In genomic region chr3:58260261-58260731, GRCh38 we compare ENCODE assay signal across 10 cellular contexts. TPM values are rescaled to one million over a fixed set of nuclear protein-coding genes. Genes with fewer than 3 reads are reported as not detected.
DNase-seq lines count a peak whose midpoint lies in the region; ATAC-seq and TF ChIP-seq lines count a peak whose summit lies in the region.
"Had no signal": no experiment of that assay in that cellular context is flagged by ENCODE, and none has a peak within 500 bp of the region (broad histone marks: within the 10 kb centered on the region; RNA-seq: fewer than 3 reads in every experiment).

No MANE protein-coding gene starts in this region.

- no peak overlapping the region for H3K18ac ChIP-seq in IMR-90 (ENCODE audit: low read depth, low read length)

- H3K79me1 ChIP-seq in IMR-90 (ENCODE audit: low read depth in 1 of 2, low read length in 2 of 2), result no peaks in the 10 kb centered on the region

- no peak overlapping the region for H3K4me3 ChIP-seq in IMR-90 (ENCODE audit: insufficient read depth, low read depth, low read length)
- no peak overlapping the region for H3K4me3 ChIP-seq in CD8-positive, alpha-beta T cell (ENCODE audit: low read depth, low read length)
- H3K4me3 ChIP-seq: lower lobe of right lung had no signal

- H3K27ac ChIP-seq in IMR-90 (ENCODE audit: insufficient read depth, low read length) (no peak overlapping the region), layer of hippocampus (ENCODE audit: low read depth, low read length) (peak overlapping the region; percentile 71)
- H3K27ac ChIP-seq in CD8-positive, alpha-beta T cell (ENCODE audit: low read depth, low read length), result no peak overlapping the region
- H3K27ac ChIP-seq: lower lobe of right lung had no signal

- H3K9me1 ChIP-seq in IMR-90 (ENCODE audit: insufficient read depth, low read length), result peaks cover 6% of the 10 kb centered on the region

- peak overlapping the region; percentile 10 for H2AFZ ChIP-seq in IMR-90 (replicated peaks; ENCODE audit: low read length, poor library complexity)

- peaks cover 6% of the 10 kb centered on the region for H3K4me1 Mint-ChIP-seq in activated naive CD8-positive, alpha-beta T cell treated with anti-CD3 and anti-CD28 coated beads, Interleukin-2, amount 10 ng/mL, durations not matched to agents 7 days and 5 days
- H3K4me1 Mint-ChIP-seq in T-cell, result peaks cover 0 to 2% (median 0%) of the 10 kb centered on the region in 3 donors
- H3K4me1 Mint-ChIP-seq in CD8-positive, alpha-beta T cell (ENCODE audit: low read depth), result no peaks in the 10 kb centered on the region

- H2AK5ac ChIP-seq in IMR-90 (ENCODE audit: low read depth, low read length), result peak overlapping the region; percentile 27; the same call in 1 of the 2 replicates

- H3K56ac ChIP-seq in IMR-90 (ENCODE audit: extremely low read depth, insufficient read depth, low read length), result no peak overlapping the region

- dilution Hi-C loops in IMR-90 (cut with HindIII; ENCODE audit: low sequenced_read_pairs, unreplicated experiment), result no loop called here

- in situ Hi-C loops in IMR-90 (cut with MboI; ENCODE audit: low sequenced_read_pairs), result no loop called here

- H3K4me1 ChIP-seq in IMR-90 (ENCODE audit: control insufficient read depth, insufficient read depth, low read length), result peaks cover 9% of the 10 kb centered on the region
- no peaks in the 10 kb centered on the region for H3K4me1 ChIP-seq in CD8-positive, alpha-beta T cell (ENCODE audit: insufficient read depth, low read length)
- H3K4me1 ChIP-seq: lower lobe of right lung had no signal

- no peaks in the 10 kb centered on the region for H3K9me3 Mint-ChIP-seq in activated naive CD8-positive, alpha-beta T cell treated with anti-CD3 and anti-CD28 coated beads, Interleukin-2, amount 10 ng/mL, durations not matched to agents 7 days and 5 days
- H3K9me3 Mint-ChIP-seq in T-cell, result no peaks in the 10 kb centered on the region
- H3K9me3 Mint-ChIP-seq in CD8-positive, alpha-beta T cell, result no peaks in the 10 kb centered on the region
- H3K9me3 Mint-ChIP-seq: IgD-negative memory B cell had no signal

- H3K27me3 ChIP-seq in IMR-90 (ENCODE audit: control insufficient read depth, insufficient read depth, low read length) (no peaks in the 10 kb centered on the region), layer of hippocampus (ENCODE audit: control insufficient read depth, insufficient read depth, low read length) (no peaks in the 10 kb centered on the region)
- no peaks in the 10 kb centered on the region for H3K27me3 ChIP-seq in CD8-positive, alpha-beta T cell (ENCODE audit: insufficient read depth, low read length)

- H3K4me2 ChIP-seq in IMR-90 (ENCODE audit: low read depth, low read length), result no peak overlapping the region; the same call in 1 of the 2 replicates

- 0 out of 2 replicates have a peak overlapping the region, but pooled peaks have one; percentile 1 for H3K4ac ChIP-seq in IMR-90 (ENCODE audit: low read depth, low read length)

- BruUV-seq in IMR-90 (replicated peaks; lab: Mats Ljungman, UMichigan), result no TSS peak

- H3K27ac Mint-ChIP-seq in activated naive CD8-positive, alpha-beta T cell treated with anti-CD3 and anti-CD28 coated beads, Interleukin-2, amount 10 ng/mL, durations not matched to agents 7 days and 5 days, result no peak overlapping the region
- H3K27ac Mint-ChIP-seq in T-cell, result no peak overlapping the region
- no peak overlapping the region for H3K27ac Mint-ChIP-seq in CD8-positive, alpha-beta T cell
- H3K27ac Mint-ChIP-seq: IgD-negative memory B cell had no signal

- no peak overlapping the region for H2AK9ac ChIP-seq in IMR-90 (replicated peaks; ENCODE audit: low read depth, low read length, poor library complexity)

- H3K36me3 Mint-ChIP-seq in activated naive CD8-positive, alpha-beta T cell treated with anti-CD3 and anti-CD28 coated beads, Interleukin-2, amount 10 ng/mL, durations not matched to agents 7 days and 5 days, result peaks cover 7% of the 10 kb centered on the region
- H3K36me3 Mint-ChIP-seq in T-cell, result peaks cover 38% of the 10 kb centered on the region
- H3K36me3 Mint-ChIP-seq in CD8-positive, alpha-beta T cell, result peaks cover 37% of the 10 kb centered on the region

- ATAC-seq in IMR-90 (ENCODE audit: low read depth), result peak; percentile 87
- ATAC-seq in activated naive CD8-positive, alpha-beta T cell treated with anti-CD3 and anti-CD28 coated beads, Interleukin-2, amount 10 ng/mL, durations not matched to agents 7 days and 5 days (ENCODE audit: low read depth), result peak; percentile 67
- ATAC-seq in T-cell (replicated peaks in 1 of 4), result no peak
- ATAC-seq in CD8-positive, alpha-beta T cell, result no peak

- POLR2A ChIA-PET in IMR-90 (lab: Charles Lee; ENCODE audit: unreplicated experiment), result interaction anchor here (0.5 to 0.6 kb wide), 2 partner anchors 37 to 981 kb away, joined by 4 to 6 read pairs; no protein-coding TSS in a partner anchor
- POLR2A ChIA-PET in activated naive CD8-positive, alpha-beta T cell treated with anti-CD3 and anti-CD28 coated beads, Interleukin-2, amount 10 ng/mL, durations not matched to agents 7 days and 5 days (lab: Charles Lee), result no interaction called here
- POLR2A ChIA-PET in T-cell (lab: Charles Lee), result no interaction called here
- POLR2A ChIA-PET in CD8-positive, alpha-beta T cell (lab: Charles Lee), result no interaction called here

- no peak overlapping the region for H2BK20ac ChIP-seq in IMR-90 (ENCODE audit: low read depth, low read length)

- intact Hi-C loops in IMR-90 (cut with micrococcal nuclease), result no loop called here
- intact Hi-C loops in CD8-positive, alpha-beta T cell (cut with DNase I, micrococcal nuclease), result no loop called here

- no peak for TF ChIP-seq CTCF in IMR-90 (conservative IDR thresholded peaks at IDR 0.05; ENCODE audit: low read depth, low read length)
- no peak for TF ChIP-seq CTCF in CD8-positive, alpha-beta T cell (IDR thresholded peaks at IDR 0.05)

- no peak overlapping the region for H3K23ac ChIP-seq in IMR-90 (ENCODE audit: low read depth, low read length)

- no peaks in the 10 kb centered on the region for H3K9me3 ChIP-seq in IMR-90 (ENCODE audit: control insufficient read depth, insufficient read depth, low read length)
- H3K9me3 ChIP-seq in CD8-positive, alpha-beta T cell (ENCODE audit: low read length), result no peaks in the 10 kb centered on the region
- H3K9me3 ChIP-seq: lower lobe of right lung had no signal

- no peak overlapping the region for H3K9ac ChIP-seq in IMR-90 (ENCODE audit: low read depth, low read length)

- TF ChIP-seq RAD21 in IMR-90 (IDR thresholded peaks at IDR 0.05; ENCODE audit: low read length), result no peak

- peaks cover 5% of the 10 kb centered on the region; the same call in 1 of the 2 replicates for H4K20me1 ChIP-seq in IMR-90 (ENCODE audit: insufficient read depth, low read length)

- H2BK5ac ChIP-seq in IMR-90 (ENCODE audit: low read depth, low read length, poor library complexity, severe bottlenecking), result peak overlapping the region; percentile 21

- no peaks in the 10 kb centered on the region for H3K27me3 Mint-ChIP-seq in activated naive CD8-positive, alpha-beta T cell treated with anti-CD3 and anti-CD28 coated beads, Interleukin-2, amount 10 ng/mL, durations not matched to agents 7 days and 5 days
- no peaks in the 10 kb centered on the region for H3K27me3 Mint-ChIP-seq in T-cell
- no peaks in the 10 kb centered on the region for H3K27me3 Mint-ChIP-seq in CD8-positive, alpha-beta T cell (ENCODE audit: low read depth)
- H3K27me3 Mint-ChIP-seq: IgD-negative memory B cell had no signal

- no peak for TF ChIP-seq POLR2A in IMR-90 (IDR thresholded peaks at IDR 0.05; ENCODE audit: low read depth, low read length)
- no peak for TF ChIP-seq POLR2A in erythroblast (IDR thresholded peaks at IDR 0.05; ENCODE audit: low read length)

- 17% methylated on average over 3 of the region's 6 CpGs; no CpG with 5 or more reads in 1 of the 2 experiments for WGBS in IMR-90 (ENCODE audit: extremely low coverage in 2 of 2, insufficient read length in 1 of 2), 2 experiments

- H4K8ac ChIP-seq in IMR-90 (ENCODE audit: low read depth in 2 of 2, low read length in 2 of 2), result no peak overlapping the region; a peak in 1 of 4 replicates

- no peak overlapping the region for H2BK15ac ChIP-seq in IMR-90 (ENCODE audit: low read depth, low read length)

- H4K91ac ChIP-seq in IMR-90 (ENCODE audit: insufficient read depth, low read depth, low read length), result no peak overlapping the region

- no peak overlapping the region for H3K14ac ChIP-seq in IMR-90 (replicated peaks; ENCODE audit: low read depth, low read length)

- peaks cover 7% of the 10 kb centered on the region for H3K36me3 ChIP-seq in IMR-90 (ENCODE audit: control insufficient read depth, insufficient read depth, low read length)
- peaks cover 4% of the 10 kb centered on the region for H3K36me3 ChIP-seq in CD8-positive, alpha-beta T cell (ENCODE audit: insufficient read depth, low read length)

- no peak overlapping the region for H4K5ac ChIP-seq in IMR-90 (ENCODE audit: low read depth, low read length)

- CTCF ChIA-PET in IMR-90 (lab: Yijun Ruan, JAX), result no interaction called here
- CTCF ChIA-PET in T-cell (lab: Charles Lee), result no interaction called here
- CTCF ChIA-PET in CD8-positive, alpha-beta T cell (lab: Charles Lee), result interaction anchor here (0.6 to 0.7 kb wide), 2 partner anchors 11 to 44 kb away, joined by 3 read pairs; no protein-coding TSS in a partner anchor

- peak; percentile 75 for DNase-seq in AG08396 (ENCODE audit: low spot score)
- DNase-seq in IMR-90, result peak; percentile 93
- no peak for DNase-seq in activated naive CD8-positive, alpha-beta T cell treated with anti-CD3 and anti-CD28 coated beads, Interleukin-2, amount 10 ng/mL, durations not matched to agents 7 days and 5 days
- DNase-seq in T-cell, result no peak
- DNase-seq in erythroblast (lab: John Stamatoyannopoulos, UW), result no peak
- DNase-seq in CD8-positive, alpha-beta T cell, result no peak
- DNase-seq in NCI-H345 (lab: John Stamatoyannopoulos, UW), result no peak
- DNase-seq: lower lobe of right lung had no signal

- no peak overlapping the region for H2BK120ac ChIP-seq in IMR-90 (ENCODE audit: low read depth, low read length)

- H3K4me3 Mint-ChIP-seq in activated naive CD8-positive, alpha-beta T cell treated with anti-CD3 and anti-CD28 coated beads, Interleukin-2, amount 10 ng/mL, durations not matched to agents 7 days and 5 days, result no peak overlapping the region
- no peak overlapping the region for H3K4me3 Mint-ChIP-seq in T-cell
- H3K4me3 Mint-ChIP-seq in CD8-positive, alpha-beta T cell, result no peak overlapping the region
- H3K4me3 Mint-ChIP-seq: IgD-negative memory B cell had no signal

RNA-seq across cellular contexts. Expression of gene ABHD6, which starts 22.7 kb away (rescaled TPM):
- 4.7 and 5.0 TPM in 2 replicates for total RNA-seq in IMR-90 (2012; rRNA removed)
- polyA plus RNA-seq in IMR-90 (2012; rRNA removed), result 5.6 and 6.3 TPM in 2 replicates
- polyA plus RNA-seq in IMR-90 (2012; cell fraction: cytosol; rRNA removed), result 4.2 and 7.0 TPM in 2 replicates
- 3.2 and 4.6 TPM in 2 replicates for polyA plus RNA-seq in IMR-90 (2012; cell fraction: nucleus; rRNA removed; ENCODE audit: low replicate concordance)
- total RNA-seq in activated naive CD8-positive, alpha-beta T cell treated with anti-CD3 and anti-CD28 coated beads, Interleukin-2, amount 10 ng/mL, durations not matched to agents 7 days and 5 days, result 1 to 10 TPM; 4.4 to 5.3 TPM
- 1 to 10 TPM; 3.9 to 7.0 (median 5.5) TPM for total RNA-seq in T-cell
- total RNA-seq in CD8-positive, alpha-beta T cell, result 1 to 10 TPM; 1.9 to 2.1 TPM

RNA-seq across cellular contexts. Expression of gene RPP14, which starts 45.7 kb away (rescaled TPM):
- total RNA-seq in IMR-90 (2012; rRNA removed), result 6.6 and 11.9 TPM in 2 replicates
- polyA plus RNA-seq in IMR-90 (2012; rRNA removed), result 6.5 and 7.8 TPM in 2 replicates
- 3.2 TPM in 2 replicates for polyA plus RNA-seq in IMR-90 (2012; cell fraction: cytosol; rRNA removed)
- 1.6 and 7.7 TPM in 2 replicates for polyA plus RNA-seq in IMR-90 (2012; cell fraction: nucleus; rRNA removed; ENCODE audit: low replicate concordance)
- total RNA-seq in activated naive CD8-positive, alpha-beta T cell treated with anti-CD3 and anti-CD28 coated beads, Interleukin-2, amount 10 ng/mL, durations not matched to agents 7 days and 5 days, result 10 to 100 TPM; 13.9 to 14.4 TPM
- 10 to 100 TPM; 13.1 to 15.7 (median 13.9) TPM for total RNA-seq in T-cell
- 10 to 100 TPM; 18.3 to 20.4 TPM for total RNA-seq in CD8-positive, alpha-beta T cell

RNA-seq across cellular contexts. Expression of gene HTD2, which starts 46.0 kb away (rescaled TPM):
- 11.4 and 13.3 TPM in 2 replicates for total RNA-seq in IMR-90 (2012; rRNA removed)
- polyA plus RNA-seq in IMR-90 (2012; rRNA removed), result 5.7 and 6.4 TPM in 2 replicates
- 1.5 and 1.9 TPM in 2 replicates for polyA plus RNA-seq in IMR-90 (2012; cell fraction: cytosol; rRNA removed)
- polyA plus RNA-seq in IMR-90 (2012; cell fraction: nucleus; rRNA removed; ENCODE audit: low replicate concordance), result 0.73 and 4.8 TPM in 2 replicates
- 1 to 10 TPM; 7.5 to 8.1 TPM for total RNA-seq in activated naive CD8-positive, alpha-beta T cell treated with anti-CD3 and anti-CD28 coated beads, Interleukin-2, amount 10 ng/mL, durations not matched to agents 7 days and 5 days
- 10 to 100 TPM in 1 of 5 donors, 1 to 10 TPM in 4; 7.3 to 10.0 (median 8.8) TPM for total RNA-seq in T-cell
- total RNA-seq in CD8-positive, alpha-beta T cell, result 1 to 10 TPM; 6.4 to 8.9 TPM

RNA-seq across cellular contexts. Expression of gene DNASE1L3, which starts 49.5 kb away (rescaled TPM):
- total RNA-seq in IMR-90 (2012; rRNA removed), result not detected in 2 replicates
- polyA plus RNA-seq in IMR-90 (2012; rRNA removed), result not detected in 2 replicates
- not detected in 2 replicates for polyA plus RNA-seq in IMR-90 (2012; cell fraction: cytosol; rRNA removed)
- polyA plus RNA-seq in IMR-90 (2012; cell fraction: nucleus; rRNA removed; ENCODE audit: low replicate concordance), result not detected in 2 replicates
- total RNA-seq in activated naive CD8-positive, alpha-beta T cell treated with anti-CD3 and anti-CD28 coated beads, Interleukin-2, amount 10 ng/mL, durations not matched to agents 7 days and 5 days, result not detected
- under 1 TPM in 4 of 5 donors, not detected in 1; 0.30 to 0.73 (median 0.45) TPM for total RNA-seq in T-cell
- not detected for total RNA-seq in CD8-positive, alpha-beta T cell

Comparison
In these comparisons a context has a peak if more than half of its experiments do, and no peak if none do; other contexts are left out.
1. DNase-seq: peak in AG08396 (single experiment) and IMR-90 (single experiment); none in activated naive CD8-positive, alpha-beta T cell treated with anti-CD3 and anti-CD28 coated beads, Interleukin-2, amount 10 ng/mL, durations not matched to agents 7 days and 5 days (single experiment), T-cell (0 of 34), erythroblast (0 of 2), CD8-positive, alpha-beta T cell (0 of 7) and NCI-H345 (single experiment).
2. ATAC-seq: peak in IMR-90 (single experiment) and activated naive CD8-positive, alpha-beta T cell treated with anti-CD3 and anti-CD28 coated beads, Interleukin-2, amount 10 ng/mL, durations not matched to agents 7 days and 5 days (single experiment); none in T-cell (0 of 4) and CD8-positive, alpha-beta T cell (single experiment).